8 cellular contexts compared by ENCODE assay signal in the genomic region with DNA sequence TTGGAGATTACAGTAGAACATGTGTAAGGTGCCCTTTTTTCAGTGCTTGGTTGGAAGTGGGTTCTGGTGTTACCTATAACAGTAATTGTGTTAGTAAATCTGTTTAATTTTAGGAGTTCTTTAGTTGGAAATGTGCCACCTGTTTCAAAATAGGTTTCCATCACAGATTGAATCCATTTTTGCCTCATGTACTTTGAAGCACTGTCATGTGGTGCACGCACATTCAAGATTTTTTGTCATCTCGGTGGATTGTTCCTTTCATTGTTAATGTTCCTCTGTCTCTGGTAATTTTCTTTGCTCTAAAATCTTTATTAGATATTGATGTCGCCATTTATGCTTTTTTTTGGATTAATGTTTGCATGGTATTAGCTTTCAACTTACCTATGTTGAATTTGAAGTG. TPM values are rescaled to one million over a fixed set of nuclear protein-coding genes. Genes with fewer than 3 reads are reported as not detected.
A peak's percentile ranks its signal among the peaks of the same experiment; 100 is the strongest.
DNase-seq lines count a peak whose midpoint lies in the region; TF ChIP-seq lines count a peak whose summit lies in the region.

No MANE protein-coding gene starts in this region.

- H4K20me1 ChIP-seq in osteoblast (ENCODE audit: insufficient read depth, low read length) = peaks cover 16% of the 10 kb centered on the region

- no peaks in the 10 kb centered on the region for H3K36me3 ChIP-seq in ES-I3 (ENCODE audit: insufficient read depth, low read length)
- peaks cover 2% of the 10 kb centered on the region for H3K36me3 ChIP-seq in ectodermal cell (ENCODE audit: control insufficient read depth, insufficient read depth, low read length)
- H3K36me3 ChIP-seq in osteoblast (ENCODE audit: insufficient read depth, low read length) = no peaks in the 10 kb centered on the region

- H3K4me2 ChIP-seq in osteoblast (ENCODE audit: insufficient read depth, low read length) = peak overlapping the region; percentile 95

- H3K27ac ChIP-seq in ectodermal cell (ENCODE audit: insufficient read depth, low read depth, low read length, poor library complexity, severe bottlenecking) = no peak overlapping the region
- H3K27ac ChIP-seq in osteoblast (ENCODE audit: low read depth, low read length) = peak overlapping the region; percentile 79

- DNase-seq in NCI-H146 (lab: John Stamatoyannopoulos, UW) (peak; percentile 35), osteoblast (ENCODE audit: insufficient read length, low spot score, missing footprints) (no peak), hepatic stellate cell (ENCODE audit: low spot score) (no peak), anterior cingulate cortex (lab: John Stamatoyannopoulos, UW) (no peak), NCI-H446 treated with DMSO at 0.1 percent for 48 hours (lab: John Stamatoyannopoulos, UW) (no peak)
- DNase-seq in stimulated activated CD4-positive, alpha-beta T cell treated with anti-CD3 and anti-CD28 coated beads, Interleukin-2, amount 100 ng/mL, for 48 hours = no peak

- no peak for TF ChIP-seq CTCF in osteoblast (IDR thresholded peaks at IDR 0.05; ENCODE audit: extremely low read depth, low read depth, low read length)

- H3K4me3 ChIP-seq in ectodermal cell (ENCODE audit: insufficient read depth, low read depth, low read length) = peak overlapping the region; percentile 95
- H3K4me3 ChIP-seq in osteoblast (ENCODE audit: insufficient read depth, low read length) = peak overlapping the region; percentile 80

- H3K4me1 ChIP-seq in ES-I3 (ENCODE audit: insufficient read depth, low read length) = no peaks in the 10 kb centered on the region; the same call in 1 of the 2 replicates
- no peaks in the 10 kb centered on the region for H3K4me1 ChIP-seq in ectodermal cell (ENCODE audit: control insufficient read depth, insufficient read depth, low read length)
- H3K4me1 ChIP-seq in osteoblast (ENCODE audit: insufficient read depth, low read length) = peaks cover 15% of the 10 kb centered on the region

- peaks cover 41% of the 10 kb centered on the region for H3K79me2 ChIP-seq in osteoblast (ENCODE audit: insufficient read depth, low read length)

- peaks cover 3% of the 10 kb centered on the region for H3K27me3 ChIP-seq in ectodermal cell (ENCODE audit: control insufficient read depth, insufficient read depth, low read length, poor library complexity, severe bottlenecking)
- H3K27me3 ChIP-seq in osteoblast (ENCODE audit: insufficient read depth, low read length) = no peaks in the 10 kb centered on the region

- H3K9me3 ChIP-seq in ES-I3 (ENCODE audit: control insufficient read depth, insufficient read depth, low read length) = peaks cover 11% of the 10 kb centered on the region
- H3K9me3 ChIP-seq in ectodermal cell (ENCODE audit: control insufficient read depth, low read length) = peaks cover 6% of the 10 kb centered on the region
- no peaks in the 10 kb centered on the region for H3K9me3 ChIP-seq in osteoblast (ENCODE audit: low read depth, low read length)

- peak overlapping the region; percentile 95; the same call in 1 of the 2 replicates for H3K9ac ChIP-seq in ES-I3 (ENCODE audit: low read depth, low read length)

- 93 to 98% methylated on average over 2 to 3 of the region's 3 CpGs for WGBS in ectodermal cell, 2 experiments

- H2AFZ ChIP-seq in osteoblast (ENCODE audit: low read length) = no peak overlapping the region

RNA-seq across cellular contexts. Expression of gene ATP9B, which starts 1.3 kb away (rescaled TPM):
- polyA plus RNA-seq in ectodermal cell (2013, experiment 1 of 4) = 23.9 TPM
- 25.6 TPM for polyA plus RNA-seq in ectodermal cell (2013, experiment 2 of 4)
- polyA plus RNA-seq in ectodermal cell (2013, experiment 3 of 4) = 17.0 TPM
- 17.6 TPM for polyA plus RNA-seq in ectodermal cell (2013, experiment 4 of 4)
- 27.7 and 29.3 TPM in 2 replicates for total RNA-seq in osteoblast
